16 cellular contexts compared by ENCODE assay signal in the genomic region with DNA sequence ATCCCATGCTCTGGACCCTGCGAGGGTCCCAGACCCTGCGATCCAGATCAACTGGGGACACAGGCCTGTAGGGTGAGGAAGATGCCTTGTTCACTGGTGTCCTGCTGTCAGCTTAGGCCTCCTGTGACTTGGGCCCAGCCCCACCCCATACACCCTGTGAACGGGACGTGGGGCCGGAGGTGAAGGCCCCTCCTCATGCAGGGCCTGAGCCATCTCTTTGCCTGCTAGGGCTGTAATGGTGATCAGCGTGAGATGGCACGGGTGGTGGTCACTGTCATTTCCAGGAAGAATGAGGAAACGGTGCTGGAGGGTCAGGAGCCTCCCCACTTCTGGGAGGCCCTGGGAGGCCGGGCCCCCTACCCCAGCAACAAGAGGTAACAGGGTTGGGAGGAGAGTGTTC. TPM values are rescaled to one million over a fixed set of nuclear protein-coding genes. Genes with fewer than 3 reads are reported as not detected.
DNase-seq lines count a peak whose midpoint lies in the region; ATAC-seq, FAIRE-seq and TF ChIP-seq lines count a peak whose summit lies in the region.
"Had no signal": no experiment of that assay in that cellular context is flagged by ENCODE, and none has a peak within 500 bp of the region (broad histone marks: within the 10 kb centered on the region; RNA-seq: fewer than 3 reads in every experiment).

No MANE protein-coding gene starts in this region.

- DNase-seq in activated CD4-positive, alpha-beta T cell treated with anti-CD3 and anti-CD28 coated beads for 36 hours = peak; percentile 4
- no peak for DNase-seq in activated CD4-positive, alpha-beta T cell treated with anti-CD3 and anti-CD28 coated beads for 1 hour
- no peak for DNase-seq in T-helper 17 cell
- DNase-seq in HepG2 (ENCODE audit: low spot score) = no peak
- DNase-seq in stimulated activated naive B cell treated with anti-CD40 and anti-IgM and Interleukin-4, amounts not matched to agents 10 μg/mL and 1 μg/mL and 100 μg/mL, for 72 hours = no peak
- no peak for DNase-seq in mesenteric fat pad (ENCODE audit: low spot score)
- no peak for DNase-seq in neural progenitor cell (ENCODE audit: low spot score)
- DNase-seq in NCI-H345 (lab: John Stamatoyannopoulos, UW) = no peak
- DNase-seq: DMS79, HCEC 1CT, NCI-H2227 treated with DMSO at 0.1 percent for 48 hours had no signal

- peak overlapping the region in 1 of 3 experiments; percentile 77; a peak in 2 of 6 replicates for H3K4me3 ChIP-seq in HepG2 (replicated peaks in 1 of 3; ENCODE audit: insufficient read depth in 1 of 3, low read depth in 2 of 3, low read length in 3 of 3)
- H3K4me3 ChIP-seq in neural progenitor cell = no peak overlapping the region
- H3K4me3 ChIP-seq: left lung, SJCRH30, thyroid gland had no signal

- H3K9me3 Mint-ChIP-seq in activated CD4-positive, alpha-beta T cell treated with anti-CD3 and anti-CD28 coated beads for 36 hours (ENCODE audit: low read depth) = no peaks in the 10 kb centered on the region
- H3K9me3 Mint-ChIP-seq in stimulated activated naive B cell treated with anti-CD40 and anti-IgM and Interleukin-4, amounts not matched to agents 10 μg/mL and 1 μg/mL and 100 μg/mL, for 72 hours = no peaks in the 10 kb centered on the region
- H3K9me3 Mint-ChIP-seq in neural progenitor cell = no peaks in the 10 kb centered on the region
- H3K9me3 Mint-ChIP-seq: central memory CD8-positive, alpha-beta T cell; naive B cell had no signal

- no peak for TF ChIP-seq RAD21 in HepG2 (CRISPR knock-in tag; IDR thresholded peaks at IDR 0.05)

- H3K4me1 Mint-ChIP-seq in activated CD4-positive, alpha-beta T cell treated with anti-CD3 and anti-CD28 coated beads for 36 hours = peaks cover 24% of the 10 kb centered on the region
- H3K4me1 Mint-ChIP-seq in T-helper 17 cell = peaks cover 29% of the 10 kb centered on the region
- peaks cover 33 to 35% of the 10 kb centered on the region in 2 donors for H3K4me1 Mint-ChIP-seq in stimulated activated naive B cell treated with anti-CD40 and anti-IgM and Interleukin-4, amounts not matched to agents 10 μg/mL and 1 μg/mL and 100 μg/mL, for 72 hours
- H3K4me1 Mint-ChIP-seq in neural progenitor cell = peaks cover 26% of the 10 kb centered on the region

- POLR2A ChIA-PET in activated CD4-positive, alpha-beta T cell treated with anti-CD3 and anti-CD28 coated beads for 36 hours (lab: Charles Lee) = no interaction called here
- POLR2A ChIA-PET in HepG2 (lab: Yijun Ruan, JAX) = interaction anchor here (1.1 kb wide), 1 partner anchor 93 kb away, joined by 4 read pairs; no protein-coding TSS in a partner anchor

- TF ChIP-seq EP300 in HepG2 (IDR thresholded peaks at IDR 0.05; ENCODE audit: low read depth in 2 of 2, low read length in 2 of 2) = no peak
- TF ChIP-seq EP300 in HepG2 (CRISPR knock-in tag; IDR thresholded peaks at IDR 0.05; ENCODE audit: borderline replicate concordance) = no peak

- H3K36me3 ChIP-seq in HepG2 (replicated peaks in 1 of 2; ENCODE audit: control insufficient read depth in 1 of 2, insufficient read depth in 2 of 2, low read length in 2 of 2) (no peaks in the 10 kb centered on the region; a peak in 1 of 5 replicates), neural progenitor cell (no peaks in the 10 kb centered on the region)
- H3K36me3 ChIP-seq: SJCRH30 had no signal

- H3K9ac ChIP-seq in HepG2 (ENCODE audit: insufficient read depth, low read depth, low read length) = peak overlapping the region; percentile 55; the same call in 1 of the 2 replicates
- no peak overlapping the region for H3K9ac ChIP-seq in neural progenitor cell

- H3K27ac ChIP-seq in HepG2 (ENCODE audit: extremely low read length, insufficient read depth, low read length) = no peak overlapping the region
- no peak overlapping the region for H3K27ac ChIP-seq in neural progenitor cell
- H3K27ac ChIP-seq: SJCRH30 had no signal

- in situ Hi-C loops in HepG2 (cut with HindIII; ENCODE audit: extremely low pct_ligation_motif_present, low pct_unique_long_range_greater_than_20kb) = loop anchor here (5.0 kb wide), 1 partner anchor 146 kb away; no protein-coding TSS in a partner anchor

- H3K4me2 ChIP-seq in HepG2 (ENCODE audit: low read depth, low read length) (peak overlapping the region; percentile 97), neural progenitor cell (no peak overlapping the region)

- TF ChIP-seq CTCF in HepG2 (CRISPR knock-in tag; IDR thresholded peaks at IDR 0.05) (no peak), neural progenitor cell (IDR thresholded peaks at IDR 0.05) (no peak)

- H3K79me2 ChIP-seq in HepG2 (ENCODE audit: insufficient read depth, low read length) (no peaks in the 10 kb centered on the region), neural progenitor cell (ENCODE audit: low read depth) (no peaks in the 10 kb centered on the region)

- intact Hi-C loops in activated CD4-positive, alpha-beta T cell treated with anti-CD3 and anti-CD28 coated beads for 36 hours (cut with DNase I, micrococcal nuclease) = loop anchor here in 1 of 2 experiments (1.0 kb wide), 1 partner anchor 29 kb away; no protein-coding TSS in a partner anchor
- intact Hi-C loops in HepG2 (cut with micrococcal nuclease; ENCODE audit: unreplicated experiment) = loop anchor here (1.0 kb wide), 2 partner anchors 29 to 148 kb away; no protein-coding TSS in a partner anchor

- H3K36me3 Mint-ChIP-seq in activated CD4-positive, alpha-beta T cell treated with anti-CD3 and anti-CD28 coated beads for 36 hours (ENCODE audit: low read depth) = peaks cover 15% of the 10 kb centered on the region
- H3K36me3 Mint-ChIP-seq in T-helper 17 cell (ENCODE audit: low read depth) = no peaks in the 10 kb centered on the region
- peaks cover 25 to 53% of the 10 kb centered on the region in 2 donors for H3K36me3 Mint-ChIP-seq in stimulated activated naive B cell treated with anti-CD40 and anti-IgM and Interleukin-4, amounts not matched to agents 10 μg/mL and 1 μg/mL and 100 μg/mL, for 72 hours
- H3K36me3 Mint-ChIP-seq in neural progenitor cell = no peaks in the 10 kb centered on the region
- H3K36me3 Mint-ChIP-seq: naive B cell had no signal

- CTCF ChIA-PET in activated CD4-positive, alpha-beta T cell treated with anti-CD3 and anti-CD28 coated beads for 36 hours (lab: Charles Lee) = interaction anchor here (1.5 to 2.0 kb wide), 2 partner anchors 17 to 23 kb away, joined by 4 to 9 read pairs; no protein-coding TSS in a partner anchor
- CTCF ChIA-PET in HepG2 (lab: Yijun Ruan, JAX; ENCODE audit: low intra/inter-chr PET ratio, low total read pairs) = interaction anchor here (1.5 to 2.1 kb wide), 2 partner anchors 28 to 147 kb away, joined by 4 to 21 read pairs; no protein-coding TSS in a partner anchor

- H3F3A ChIP-seq in neural progenitor cell (ENCODE audit: low read depth) = peaks cover 5% of the 10 kb centered on the region

- peak overlapping the region; percentile 70 for H2AFZ ChIP-seq in HepG2 (ENCODE audit: low read length)
- no peak overlapping the region for H2AFZ ChIP-seq in neural progenitor cell (replicated peaks)

- H3K4me3 Mint-ChIP-seq in activated CD4-positive, alpha-beta T cell treated with anti-CD3 and anti-CD28 coated beads for 36 hours = no peak overlapping the region
- H3K4me3 Mint-ChIP-seq in T-helper 17 cell (no peak overlapping the region), neural progenitor cell (no peak overlapping the region)
- no peak overlapping the region for H3K4me3 Mint-ChIP-seq in stimulated activated naive B cell treated with anti-CD40 and anti-IgM and Interleukin-4, amounts not matched to agents 10 μg/mL and 1 μg/mL and 100 μg/mL, for 72 hours
- H3K4me3 Mint-ChIP-seq: central memory CD8-positive, alpha-beta T cell; naive B cell had no signal

- H4K20me1 ChIP-seq in HepG2 (ENCODE audit: insufficient read depth, low read length) (no peaks in the 10 kb centered on the region), neural progenitor cell (ENCODE audit: low read depth) (no peaks in the 10 kb centered on the region)

- H3K9me3 ChIP-seq in T-helper 17 cell (ENCODE audit: control insufficient read depth, low read length, poor library complexity, severe bottlenecking) (no peaks in the 10 kb centered on the region), HepG2 (ENCODE audit: low read length) (no peaks in the 10 kb centered on the region), neural progenitor cell (ENCODE audit: low read depth) (no peaks in the 10 kb centered on the region)
- H3K9me3 ChIP-seq: left lung, SJCRH30, thyroid gland had no signal

- FAIRE-seq in HepG2 (lab: Jason Lieb, UNC) = no peak

- no peak for TF ChIP-seq POLR2A in HepG2 (IDR thresholded peaks at IDR 0.05; ENCODE audit: insufficient read depth in 1 of 2, low read depth in 2 of 2, low read length in 2 of 2)

- WGBS in HepG2 (ENCODE audit: low lambda C conversion rate) = 100% methylated on average over 1 of the region's 9 CpGs

- peak overlapping the region; percentile 42 for H3K27ac Mint-ChIP-seq in activated CD4-positive, alpha-beta T cell treated with anti-CD3 and anti-CD28 coated beads for 36 hours
- H3K27ac Mint-ChIP-seq in T-helper 17 cell = peak overlapping the region; percentile 67
- H3K27ac Mint-ChIP-seq in stimulated activated naive B cell treated with anti-CD40 and anti-IgM and Interleukin-4, amounts not matched to agents 10 μg/mL and 1 μg/mL and 100 μg/mL, for 72 hours = peak overlapping the region; percentile 47
- H3K27ac Mint-ChIP-seq in neural progenitor cell = no peak overlapping the region
- H3K27ac Mint-ChIP-seq: naive B cell had no signal

- peaks cover 0 to 16% of the 10 kb centered on the region in 2 experiments; a peak in 2 of 5 replicates for H3K27me3 ChIP-seq in HepG2 (ENCODE audit: control insufficient read depth in 1 of 2, insufficient read depth in 2 of 2, low read length in 2 of 2)
- H3K27me3 ChIP-seq in neural progenitor cell = peaks cover 9% of the 10 kb centered on the region
- H3K27me3 ChIP-seq: left lung, SJCRH30, thyroid gland had no signal

- ATAC-seq in activated CD4-positive, alpha-beta T cell treated with anti-CD3 and anti-CD28 coated beads for 36 hours = no peak
- no peak for ATAC-seq in T-helper 17 cell
- no peak for ATAC-seq in HepG2
- no peak for ATAC-seq in stimulated activated naive B cell treated with anti-CD40 and anti-IgM and Interleukin-4, amounts not matched to agents 10 μg/mL and 1 μg/mL and 100 μg/mL, for 72 hours (replicated peaks)

- BruUV-seq in HepG2 (replicated peaks; lab: Mats Ljungman, UMichigan) = no TSS peak

- H3K27me3 Mint-ChIP-seq in activated CD4-positive, alpha-beta T cell treated with anti-CD3 and anti-CD28 coated beads for 36 hours = no peaks in the 10 kb centered on the region
- H3K27me3 Mint-ChIP-seq in T-helper 17 cell (no peaks in the 10 kb centered on the region), neural progenitor cell (ENCODE audit: insufficient read depth, low read depth) (peaks cover 16% of the 10 kb centered on the region)
- H3K27me3 Mint-ChIP-seq in stimulated activated naive B cell treated with anti-CD40 and anti-IgM and Interleukin-4, amounts not matched to agents 10 μg/mL and 1 μg/mL and 100 μg/mL, for 72 hours = no peaks in the 10 kb centered on the region
- H3K27me3 Mint-ChIP-seq: central memory CD8-positive, alpha-beta T cell; naive B cell had no signal

- H3K4me1 ChIP-seq in HepG2 (ENCODE audit: insufficient read depth, low read length) (peaks cover 72% of the 10 kb centered on the region), neural progenitor cell (no peaks in the 10 kb centered on the region)

RNA-seq across cellular contexts. Expression of a gene that starts 12.4 kb away (rescaled TPM):
- 10 to 100 TPM in 1 of 2 experiments, 1 to 10 TPM in 1; 9.2 to 12.1 TPM for total RNA-seq in activated CD4-positive, alpha-beta T cell treated with anti-CD3 and anti-CD28 coated beads for 36 hours
- total RNA-seq in T-helper 17 cell (10 to 100 TPM; 21.6 to 30.1 TPM), HepG2 (2016; rRNA removed; fragmentation: Illumina TruSeq; extraction: Trizol) (3.2 and 4.0 TPM in 2 replicates), mesenteric fat pad (4.3 TPM), neural progenitor cell (ENCODE audit: low replicate concordance) (4.9 and 5.6 TPM in 2 replicates)
- 4.3 and 5.3 TPM in 2 replicates for total RNA-seq in HepG2 (2016; cell fraction: cytosol; rRNA removed; fragmentation: Illumina TruSeq; extraction: Trizol; ENCODE audit: low read depth)
- total RNA-seq in HepG2 (2016; cell fraction: insoluble cytoplasmic fraction; rRNA removed; fragmentation: Illumina TruSeq; extraction: Trizol) = 2.3 and 4.1 TPM in 2 replicates
- 3.3 and 5.4 TPM in 2 replicates for total RNA-seq in HepG2 (2016; cell fraction: membrane; rRNA removed; fragmentation: Illumina TruSeq; extraction: Trizol)
- total RNA-seq in HepG2 (2016; cell fraction: nucleus; rRNA removed; fragmentation: Illumina TruSeq; extraction: Trizol) = 2.0 and 2.1 TPM in 2 replicates
- polyA plus RNA-seq in HepG2 (2011; rRNA removed) = 5.3 and 7.5 TPM in 2 replicates
- 5.6 and 9.0 TPM in 2 replicates for polyA plus RNA-seq in HepG2 (2011; cell fraction: cytosol; rRNA removed)
- polyA plus RNA-seq in HepG2 (2011; cell fraction: nucleus; rRNA removed) = 8.6 and 9.9 TPM in 2 replicates
- 2.1 and 2.6 TPM in 2 replicates for polyA plus RNA-seq in HepG2 (2012)
- polyA plus RNA-seq in HepG2 (2016; cell fraction: cytosol; fragmentation: Illumina TruSeq; extraction: Trizol; ENCODE audit: low read depth) = 4.2 and 6.5 TPM in 2 replicates
- polyA plus RNA-seq in HepG2 (2016; cell fraction: insoluble cytoplasmic fraction; fragmentation: Illumina TruSeq; extraction: Trizol; ENCODE audit: low read depth) = 2.0 and 2.3 TPM in 2 replicates
- polyA plus RNA-seq in HepG2 (2016; cell fraction: membrane; fragmentation: Illumina TruSeq; extraction: Trizol; ENCODE audit: low read depth) = 3.5 and 5.1 TPM in 2 replicates
- 2.0 and 2.9 TPM in 2 replicates for polyA plus RNA-seq in HepG2 (2016; cell fraction: nucleus; fragmentation: Illumina TruSeq; extraction: Trizol; ENCODE audit: insufficient read depth, low read depth)
- 1.2 and 3.8 TPM in 2 replicates for polyA minus RNA-seq in HepG2 (2011; rRNA and poly(A)+ RNA removed; ENCODE audit: low replicate concordance)
- polyA minus RNA-seq in HepG2 (2011; cell fraction: cytosol; rRNA and poly(A)+ RNA removed) = 0.89 TPM in 1 of 2 replicates, not detected in the other
- polyA minus RNA-seq in HepG2 (2011; cell fraction: nucleus; rRNA and poly(A)+ RNA removed) = 6.2 and 7.3 TPM in 2 replicates

RNA-seq across cellular contexts. Expression of a gene that starts 26.5 kb away (rescaled TPM):
- 10 to 100 TPM; 10.9 to 13.5 TPM for total RNA-seq in activated CD4-positive, alpha-beta T cell treated with anti-CD3 and anti-CD28 coated beads for 36 hours
- total RNA-seq in T-helper 17 cell (10 to 100 TPM; 61.8 to 67.1 TPM), HepG2 (2016; rRNA removed; fragmentation: Illumina TruSeq; extraction: Trizol) (10.1 and 11.4 TPM in 2 replicates), mesenteric fat pad (18.5 TPM), neural progenitor cell (ENCODE audit: low replicate concordance) (38.6 and 42.4 TPM in 2 replicates)
- total RNA-seq in HepG2 (2016; cell fraction: cytosol; rRNA removed; fragmentation: Illumina TruSeq; extraction: Trizol; ENCODE audit: low read depth) = 2.1 and 3.6 TPM in 2 replicates
- 9.3 and 12.3 TPM in 2 replicates for total RNA-seq in HepG2 (2016; cell fraction: insoluble cytoplasmic fraction; rRNA removed; fragmentation: Illumina TruSeq; extraction: Trizol)
- 4.6 and 5.7 TPM in 2 replicates for total RNA-seq in HepG2 (2016; cell fraction: membrane; rRNA removed; fragmentation: Illumina TruSeq; extraction: Trizol)
- 8.0 and 8.9 TPM in 2 replicates for total RNA-seq in HepG2 (2016; cell fraction: nucleus; rRNA removed; fragmentation: Illumina TruSeq; extraction: Trizol)
- 12.4 and 12.8 TPM in 2 replicates for polyA plus RNA-seq in HepG2 (2011; rRNA removed)
- 7.2 and 10.7 TPM in 2 replicates for polyA plus RNA-seq in HepG2 (2011; cell fraction: cytosol; rRNA removed)
- 30.9 and 33.2 TPM in 2 replicates for polyA plus RNA-seq in HepG2 (2011; cell fraction: nucleus; rRNA removed)
- 10.6 and 11.1 TPM in 2 replicates for polyA plus RNA-seq in HepG2 (2012)
- 2.2 and 2.7 TPM in 2 replicates for polyA plus RNA-seq in HepG2 (2016; cell fraction: cytosol; fragmentation: Illumina TruSeq; extraction: Trizol; ENCODE audit: low read depth)
- polyA plus RNA-seq in HepG2 (2016; cell fraction: insoluble cytoplasmic fraction; fragmentation: Illumina TruSeq; extraction: Trizol; ENCODE audit: low read depth) = 6.8 and 9.0 TPM in 2 replicates
- polyA plus RNA-seq in HepG2 (2016; cell fraction: membrane; fragmentation: Illumina TruSeq; extraction: Trizol; ENCODE audit: low read depth) = 3.9 and 5.6 TPM in 2 replicates
- polyA plus RNA-seq in HepG2 (2016; cell fraction: nucleus; fragmentation: Illumina TruSeq; extraction: Trizol; ENCODE audit: insufficient read depth, low read depth) = 13.4 and 22.2 TPM in 2 replicates
- 2.2 and 34.5 TPM in 2 replicates for polyA minus RNA-seq in HepG2 (2011; rRNA and poly(A)+ RNA removed; ENCODE audit: low replicate concordance)
- polyA minus RNA-seq in HepG2 (2011; cell fraction: cytosol; rRNA and poly(A)+ RNA removed) = 11.5 and 15.0 TPM in 2 replicates
- 8.4 and 11.8 TPM in 2 replicates for polyA minus RNA-seq in HepG2 (2011; cell fraction: nucleus; rRNA and poly(A)+ RNA removed)

RNA-seq across cellular contexts. Expression of a gene that starts 36.1 kb away (rescaled TPM):
- under 1 TPM; 0.19 to 0.46 TPM for total RNA-seq in activated CD4-positive, alpha-beta T cell treated with anti-CD3 and anti-CD28 coated beads for 36 hours
- total RNA-seq in T-helper 17 cell (10 to 100 TPM in 1 of 2 donors, 1 to 10 TPM in 1; 8.6 to 16.3 TPM), HepG2 (2016; rRNA removed; fragmentation: Illumina TruSeq; extraction: Trizol) (not detected in 2 replicates), mesenteric fat pad (1.9 TPM), neural progenitor cell (ENCODE audit: low replicate concordance) (0.60 and 1.4 TPM in 2 replicates)
- total RNA-seq in HepG2 (2016; cell fraction: cytosol; rRNA removed; fragmentation: Illumina TruSeq; extraction: Trizol; ENCODE audit: low read depth) = not detected in 2 replicates
- total RNA-seq in HepG2 (2016; cell fraction: insoluble cytoplasmic fraction; rRNA removed; fragmentation: Illumina TruSeq; extraction: Trizol) = not detected in 2 replicates
- not detected in 2 replicates for total RNA-seq in HepG2 (2016; cell fraction: membrane; rRNA removed; fragmentation: Illumina TruSeq; extraction: Trizol)
- not detected in 2 replicates for total RNA-seq in HepG2 (2016; cell fraction: nucleus; rRNA removed; fragmentation: Illumina TruSeq; extraction: Trizol)
- 0.09 and 0.13 TPM in 2 replicates for polyA plus RNA-seq in HepG2 (2011; rRNA removed)
- 0.01 TPM in 1 of 2 replicates, not detected in the other for polyA plus RNA-seq in HepG2 (2011; cell fraction: cytosol; rRNA removed)
- polyA plus RNA-seq in HepG2 (2011; cell fraction: nucleus; rRNA removed) = 0.56 and 0.99 TPM in 2 replicates
- polyA plus RNA-seq in HepG2 (2012) = 0.47 and 0.54 TPM in 2 replicates
- not detected in 2 replicates for polyA plus RNA-seq in HepG2 (2016; cell fraction: cytosol; fragmentation: Illumina TruSeq; extraction: Trizol; ENCODE audit: low read depth)
- polyA plus RNA-seq in HepG2 (2016; cell fraction: insoluble cytoplasmic fraction; fragmentation: Illumina TruSeq; extraction: Trizol; ENCODE audit: low read depth) = not detected in 2 replicates
- polyA plus RNA-seq in HepG2 (2016; cell fraction: membrane; fragmentation: Illumina TruSeq; extraction: Trizol; ENCODE audit: low read depth) = not detected in 2 replicates
- not detected in 2 replicates for polyA plus RNA-seq in HepG2 (2016; cell fraction: nucleus; fragmentation: Illumina TruSeq; extraction: Trizol; ENCODE audit: insufficient read depth, low read depth)
- 0.40 TPM in 1 of 2 replicates, not detected in the other for polyA minus RNA-seq in HepG2 (2011; rRNA and poly(A)+ RNA removed; ENCODE audit: low replicate concordance)
- not detected in 2 replicates for polyA minus RNA-seq in HepG2 (2011; cell fraction: cytosol; rRNA and poly(A)+ RNA removed)
- 0.77 and 0.99 TPM in 2 replicates for polyA minus RNA-seq in HepG2 (2011; cell fraction: nucleus; rRNA and poly(A)+ RNA removed)
- total RNA-seq: SJCRH30 had no signal
